Comparison of ENCODE assay signal across 11 cellular contexts in genomic region chr18:76923485-76924085, GRCh38.
DNase-seq lines count a peak whose midpoint lies in the region; ATAC-seq and TF ChIP-seq lines count a peak whose summit lies in the region.
"Had no signal": no experiment of that assay in that cellular context is flagged by ENCODE, and none has a peak within 500 bp of the region (broad histone marks: within the 10 kb centered on the region; RNA-seq: fewer than 3 reads in every experiment).

No MANE protein-coding gene starts in this region.

- H3K9me3 ChIP-seq in A673 (ENCODE audit: low read depth, low read length, poor library complexity, severe bottlenecking) (no peaks in the 10 kb centered on the region), GM23248 (ENCODE audit: low read depth) (no peaks in the 10 kb centered on the region)

- BruUV-seq in A673 (replicated peaks; lab: Mats Ljungman, UMichigan), result no TSS peak

- H3F3A ChIP-seq in GM23248 (ENCODE audit: insufficient read depth), result no peaks in the 10 kb centered on the region

- no peaks in the 10 kb centered on the region for H3K9me3 Mint-ChIP-seq in glutamatergic neuron (ENCODE audit: unreplicated experiment)
- H3K9me3 Mint-ChIP-seq: naive thymus-derived CD8-positive, alpha-beta T cell; stimulated activated naive CD8-positive, alpha-beta T cell treated with anti-CD3 and anti-CD28 coated beads, Interleukin-15, Interleukin-2, amounts not matched to agents 100 ng/mL and 50 ng/mL, for 24 hours had no signal

- intact Hi-C loops in A673 (cut with micrococcal nuclease; ENCODE audit: unreplicated experiment), result no loop called here

- H3K4me1 ChIP-seq in A673 (ENCODE audit: insufficient read depth, low read length, poor library complexity, severe bottlenecking), result no peaks in the 10 kb centered on the region
- H3K4me1 ChIP-seq in GM23248 (ENCODE audit: insufficient read depth), result no peaks in the 10 kb centered on the region

- peaks cover 5% of the 10 kb centered on the region for H3K27me3 Mint-ChIP-seq in glutamatergic neuron (ENCODE audit: unreplicated experiment)
- H3K27me3 Mint-ChIP-seq: naive thymus-derived CD8-positive, alpha-beta T cell; stimulated activated naive CD8-positive, alpha-beta T cell treated with anti-CD3 and anti-CD28 coated beads, Interleukin-15, Interleukin-2, amounts not matched to agents 100 ng/mL and 50 ng/mL, for 24 hours had no signal

- no peak for ATAC-seq in HG03432 (IDR thresholded peaks at IDR 0.05; ENCODE audit: unreplicated experiment)
- no peak for ATAC-seq in HG02642 (IDR thresholded peaks at IDR 0.05; ENCODE audit: poor library complexity, unreplicated experiment)
- ATAC-seq in HG03469 (IDR thresholded peaks at IDR 0.05; ENCODE audit: unreplicated experiment), result no peak
- ATAC-seq: naive thymus-derived CD8-positive, alpha-beta T cell had no signal

- H2AFZ ChIP-seq in GM23248, result no peak overlapping the region

- peaks cover 4% of the 10 kb centered on the region; the same call in 1 of the 2 replicates for H3K79me2 ChIP-seq in GM23248 (ENCODE audit: insufficient read depth)

- peaks cover 28% of the 10 kb centered on the region for H3K36me3 ChIP-seq in A673 (ENCODE audit: insufficient read depth, low read length, poor library complexity, severe bottlenecking)
- peaks cover 28% of the 10 kb centered on the region for H3K36me3 ChIP-seq in GM23248 (ENCODE audit: low read depth)

- H3K4me1 Mint-ChIP-seq in glutamatergic neuron (ENCODE audit: low read depth, unreplicated experiment), result peaks cover 8% of the 10 kb centered on the region

- POLR2A ChIA-PET in A673 (lab: Charles Lee; ENCODE audit: low non-redundant PET), result no interaction called here

- CTCF ChIA-PET in A673 (lab: Charles Lee), result interaction anchor here (0.7 kb wide), 1 partner anchor 48 kb away, joined by 3 read pairs; no protein-coding TSS in a partner anchor

- no peaks in the 10 kb centered on the region for H3K9me2 ChIP-seq in GM23248 (ENCODE audit: insufficient read depth)

- DNase-seq in A673 (ENCODE audit: low spot score) (peak; percentile 59), GM23248 (peak; percentile 7), SK-N-DZ (ENCODE audit: low spot score) (peak; percentile 25), glutamatergic neuron (peak; percentile 74), amniotic stem cell (lab: John Stamatoyannopoulos, UW) (no peak)
- DNase-seq: DMS153; naive thymus-derived CD8-positive, alpha-beta T cell had no signal

- H3K27me3 ChIP-seq in A673 (replicated peaks; ENCODE audit: insufficient read depth, low read depth, low read length, poor library complexity), result no peaks in the 10 kb centered on the region
- H3K27me3 ChIP-seq in GM23248 (replicated peaks; ENCODE audit: insufficient read depth), result no peaks in the 10 kb centered on the region

- H3K4me2 ChIP-seq in GM23248 (ENCODE audit: unreplicated experiment), result no peak overlapping the region

- peak; percentile 76 for TF ChIP-seq CTCF in A673 (conservative IDR thresholded peaks at IDR 0.05; ENCODE audit: low read depth, low read length)
- peak; percentile 62 for TF ChIP-seq CTCF in glutamatergic neuron (IDR thresholded peaks at IDR 0.05; ENCODE audit: partially characterized antibody, unreplicated experiment)

- H3K27ac ChIP-seq in A673 (ENCODE audit: low read depth, low read length, poor library complexity, severe bottlenecking) (no peak overlapping the region), GM23248 (no peak overlapping the region)

- in situ Hi-C loops in GM23248 (cut with MboI), result no loop called here

- no peak overlapping the region for H3K9ac ChIP-seq in GM23248

- no peak overlapping the region for H3K4me3 Mint-ChIP-seq in glutamatergic neuron (ENCODE audit: unreplicated experiment)
- H3K4me3 Mint-ChIP-seq: naive thymus-derived CD8-positive, alpha-beta T cell; stimulated activated naive CD8-positive, alpha-beta T cell treated with anti-CD3 and anti-CD28 coated beads, Interleukin-15, Interleukin-2, amounts not matched to agents 100 ng/mL and 50 ng/mL, for 24 hours had no signal

- no peaks in the 10 kb centered on the region for H3K36me3 Mint-ChIP-seq in glutamatergic neuron (ENCODE audit: unreplicated experiment)

- no peaks in the 10 kb centered on the region for H4K20me1 ChIP-seq in GM23248 (ENCODE audit: insufficient read depth)

- no peak overlapping the region for H3K27ac Mint-ChIP-seq in glutamatergic neuron (ENCODE audit: unreplicated experiment)
- H3K27ac Mint-ChIP-seq: naive thymus-derived CD8-positive, alpha-beta T cell; stimulated activated naive CD8-positive, alpha-beta T cell treated with anti-CD3 and anti-CD28 coated beads, Interleukin-15, Interleukin-2, amounts not matched to agents 100 ng/mL and 50 ng/mL, for 24 hours had no signal

- whole genome bisulfite sequencing in GM23248 (ENCODE audit: low coverage in 1 of 2, low lambda C conversion rate in 2 of 2, missing lambda C conversion rate in 2 of 2), 2 experiments, result 56 to 63% methylated on average over 3 of the region's 3 CpGs

- H3K4me3 ChIP-seq in A673 (ENCODE audit: low read depth, low read length, poor library complexity, severe bottlenecking), result no peak overlapping the region
- H3K4me3 ChIP-seq in GM23248, result no peak overlapping the region
